ENCODE assay signal across 8 cellular contexts in genomic region chr1:167517535-167518330, GRCh38. TPM values are rescaled to one million over a fixed set of nuclear protein-coding genes. Genes with fewer than 3 reads are reported as not detected.
A peak's percentile ranks its signal among the peaks of the same experiment; 100 is the strongest.
DNase-seq lines count a peak whose midpoint lies in the region; ATAC-seq lines count a peak whose summit lies in the region.

No MANE protein-coding gene starts in this region.

- H3K36me3 ChIP-seq in naive thymus-derived CD4-positive, alpha-beta T cell (ENCODE audit: control insufficient read depth in 2 of 3, insufficient read depth in 3 of 3, low read length in 3 of 3) = peaks cover 0 to 15% (median 0%) of the 10 kb centered on the region in 3 experiments

- no peaks in the 10 kb centered on the region for H3K27me3 Mint-ChIP-seq in activated T-cell treated with anti-CD3 and anti-CD28 coated beads, Interleukin-2, amount 50 U/mL, for 4 hours (ENCODE audit: low read depth)
- H3K27me3 Mint-ChIP-seq in naive thymus-derived CD4-positive, alpha-beta T cell = peaks cover 0 to 11% (median 0%) of the 10 kb centered on the region in 5 donors
- no peaks in the 10 kb centered on the region for H3K27me3 Mint-ChIP-seq in stimulated activated naive CD8-positive, alpha-beta T cell treated with anti-CD3 and anti-CD28 coated beads, Interleukin-15, Interleukin-2, amounts not matched to agents 100 ng/mL and 50 ng/mL, for 24 hours

- POLR2A ChIA-PET in naive thymus-derived CD4-positive, alpha-beta T cell (lab: Charles Lee) = interaction anchor here (0.7 to 8.4 kb wide), 23 partner anchors 8 to 427 kb away, joined by 3 to 281 read pairs (median 14); partner anchors contain the start of genes CREG1, GPA33 and POU2F1

- intact Hi-C loops in naive thymus-derived CD4-positive, alpha-beta T cell (cut with micrococcal nuclease) = loop anchor here (1.0 to 5.0 kb wide), 15 partner anchors 7 to 640 kb away; partner anchors contain the start of genes POU2F1 (in 2 of the 2) and TADA1 (in 1 of the 2)

- H3K4me1 ChIP-seq in naive thymus-derived CD4-positive, alpha-beta T cell (ENCODE audit: control insufficient read depth in 2 of 2, insufficient read depth in 2 of 2, low read length in 2 of 2) = peaks cover 17 to 32% of the 10 kb centered on the region in 2 donors

- peaks cover 43% of the 10 kb centered on the region for H3K4me1 Mint-ChIP-seq in activated T-cell treated with anti-CD3 and anti-CD28 coated beads, Interleukin-2, amount 50 U/mL, for 4 hours (ENCODE audit: low read depth)
- H3K4me1 Mint-ChIP-seq in naive thymus-derived CD4-positive, alpha-beta T cell = peaks cover 18 to 60% (median 40%) of the 10 kb centered on the region in 7 donors
- peaks cover 37% of the 10 kb centered on the region for H3K4me1 Mint-ChIP-seq in stimulated activated naive CD8-positive, alpha-beta T cell treated with anti-CD3 and anti-CD28 coated beads, Interleukin-15, Interleukin-2, amounts not matched to agents 100 ng/mL and 50 ng/mL, for 24 hours (ENCODE audit: low read depth)

- H3K4me3 ChIP-seq in naive thymus-derived CD4-positive, alpha-beta T cell (ENCODE audit: low read length) = peak overlapping the region; percentile 86

- H3K27ac ChIP-seq in naive thymus-derived CD4-positive, alpha-beta T cell (ENCODE audit: low read depth, low read length) = peak overlapping the region; percentile 96

- peak overlapping the region; percentile 99 for H3K4me3 Mint-ChIP-seq in activated T-cell treated with anti-CD3 and anti-CD28 coated beads, Interleukin-2, amount 50 U/mL, for 4 hours
- H3K4me3 Mint-ChIP-seq in naive thymus-derived CD4-positive, alpha-beta T cell = peak overlapping the region; percentile 88 to 100 (median 99)
- peak overlapping the region; percentile 95 for H3K4me3 Mint-ChIP-seq in stimulated activated naive CD8-positive, alpha-beta T cell treated with anti-CD3 and anti-CD28 coated beads, Interleukin-15, Interleukin-2, amounts not matched to agents 100 ng/mL and 50 ng/mL, for 24 hours

- peak; percentile 88 to 90 for ATAC-seq in activated T-cell treated with anti-CD3 and anti-CD28 coated beads, Interleukin-2, amount 50 U/mL, for 4 hours
- ATAC-seq in naive thymus-derived CD4-positive, alpha-beta T cell = peak; percentile 82
- ATAC-seq in HG03342 (IDR thresholded peaks at IDR 0.05; ENCODE audit: unreplicated experiment) = no peak
- ATAC-seq in GM18868 (IDR thresholded peaks at IDR 0.05; ENCODE audit: unreplicated experiment) = no peak

- H3K9me3 Mint-ChIP-seq in activated T-cell treated with anti-CD3 and anti-CD28 coated beads, Interleukin-2, amount 50 U/mL, for 4 hours = no peaks in the 10 kb centered on the region
- no peaks in the 10 kb centered on the region for H3K9me3 Mint-ChIP-seq in naive thymus-derived CD4-positive, alpha-beta T cell
- H3K9me3 Mint-ChIP-seq in stimulated activated naive CD8-positive, alpha-beta T cell treated with anti-CD3 and anti-CD28 coated beads, Interleukin-15, Interleukin-2, amounts not matched to agents 100 ng/mL and 50 ng/mL, for 24 hours = no peaks in the 10 kb centered on the region

- CTCF ChIA-PET in naive thymus-derived CD4-positive, alpha-beta T cell (lab: Charles Lee) = interaction anchor here (0.6 to 5.7 kb wide), 17 partner anchors 8 to 116 kb away, joined by 3 to 40 read pairs (median 6); no protein-coding TSS in a partner anchor

- H3K27me3 ChIP-seq in naive thymus-derived CD4-positive, alpha-beta T cell (ENCODE audit: control insufficient read depth in 2 of 2, insufficient read depth in 2 of 2, low read length in 2 of 2) = no peaks in the 10 kb centered on the region

- peak; percentile 89 for DNase-seq in RPMI7951 (ENCODE audit: low read depth)
- DNase-seq in activated T-cell treated with anti-CD3 and anti-CD28 coated beads, Interleukin-2, amount 50 U/mL, for 4 hours = peak; percentile 89
- peak; percentile 45 to 90 (median 64) for DNase-seq in naive thymus-derived CD4-positive, alpha-beta T cell
- no peak for DNase-seq in NCI-H187 (lab: John Stamatoyannopoulos, UW)
- DNase-seq in DMS 273 treated with DMSO at 0.1 percent for 48 hours (lab: John Stamatoyannopoulos, UW) = no peak

- H3K36me3 Mint-ChIP-seq in activated T-cell treated with anti-CD3 and anti-CD28 coated beads, Interleukin-2, amount 50 U/mL, for 4 hours (ENCODE audit: insufficient read depth) = peaks cover 17% of the 10 kb centered on the region
- peaks cover 9 to 38% (median 33%) of the 10 kb centered on the region in 5 donors for H3K36me3 Mint-ChIP-seq in naive thymus-derived CD4-positive, alpha-beta T cell
- peaks cover 36% of the 10 kb centered on the region for H3K36me3 Mint-ChIP-seq in stimulated activated naive CD8-positive, alpha-beta T cell treated with anti-CD3 and anti-CD28 coated beads, Interleukin-15, Interleukin-2, amounts not matched to agents 100 ng/mL and 50 ng/mL, for 24 hours (ENCODE audit: low read depth)

- H3K9me3 ChIP-seq in naive thymus-derived CD4-positive, alpha-beta T cell (ENCODE audit: control insufficient read depth in 2 of 3, low read length in 3 of 3) = no peaks in the 10 kb centered on the region

- H3K27ac Mint-ChIP-seq in naive thymus-derived CD4-positive, alpha-beta T cell = peak overlapping the region; percentile 93 to 100 (median 98)
- peak overlapping the region; percentile 99 for H3K27ac Mint-ChIP-seq in stimulated activated naive CD8-positive, alpha-beta T cell treated with anti-CD3 and anti-CD28 coated beads, Interleukin-15, Interleukin-2, amounts not matched to agents 100 ng/mL and 50 ng/mL, for 24 hours

RNA-seq across cellular contexts. Expression of gene CD247, which starts 0.6 kb away (rescaled TPM):
- total RNA-seq in RPMI7951 (2014; rRNA removed; shearing (Covaris generic)) = 0.20 TPM in 1 of 2 replicates, not detected in the other
- 10 to 100 TPM; 63.7 to 93.5 (median 73.2) TPM for total RNA-seq in activated T-cell treated with anti-CD3 and anti-CD28 coated beads, Interleukin-2, amount 50 U/mL, for 4 hours
- total RNA-seq in naive thymus-derived CD4-positive, alpha-beta T cell = 100 to 1,000 TPM; 246 to 476 (median 336) TPM
- 100 to 1,000 TPM; 352 to 437 TPM for polyA plus RNA-seq in naive thymus-derived CD4-positive, alpha-beta T cell

RNA-seq across cellular contexts. Expression of gene CREG1, which starts 35.8 kb away (rescaled TPM):
- 56.9 and 63.8 TPM in 2 replicates for total RNA-seq in RPMI7951 (2014; rRNA removed; shearing (Covaris generic))
- 10 to 100 TPM; 12.5 to 14.5 (median 14.3) TPM for total RNA-seq in activated T-cell treated with anti-CD3 and anti-CD28 coated beads, Interleukin-2, amount 50 U/mL, for 4 hours
- total RNA-seq in naive thymus-derived CD4-positive, alpha-beta T cell = 10 to 100 TPM; 10.6 to 33.4 (median 23.1) TPM
- 10 to 100 TPM; 31.9 to 40.6 TPM for polyA plus RNA-seq in naive thymus-derived CD4-positive, alpha-beta T cell

Comparison
In these comparisons a context has a peak if more than half of its experiments do, and no peak if none do; other contexts are left out.
1. DNase-seq: peak in RPMI7951 (single experiment), activated T-cell treated with anti-CD3 and anti-CD28 coated beads, Interleukin-2, amount 50 U/mL, for 4 hours (single experiment) and naive thymus-derived CD4-positive, alpha-beta T cell (9 of 9); none in NCI-H187 (0 of 2) and DMS 273 treated with DMSO at 0.1 percent for 48 hours (single experiment).
2. ATAC-seq: peak in activated T-cell treated with anti-CD3 and anti-CD28 coated beads, Interleukin-2, amount 50 U/mL, for 4 hours (2 of 2) and naive thymus-derived CD4-positive, alpha-beta T cell (single experiment); none in HG03342 (single experiment) and GM18868 (single experiment).
3. RNA of gene CD247, which starts 0.6 kb away (total RNA-seq): 246 to 476 TPM in naive thymus-derived CD4-positive, alpha-beta T cell and 63.7 to 93.5 TPM in activated T-cell treated with anti-CD3 and anti-CD28 coated beads, Interleukin-2, amount 50 U/mL, for 4 hours; 0.20 TPM in RPMI7951; every median in the first group is over 10 times any median in the second.
4. Peak in every context shown above with its lines, with median percentiles within 50 percentile points of each other: H3K4me3 Mint-ChIP-seq.